Comparison of ENCODE assay signal across 26 cellular contexts in the genomic region with DNA sequence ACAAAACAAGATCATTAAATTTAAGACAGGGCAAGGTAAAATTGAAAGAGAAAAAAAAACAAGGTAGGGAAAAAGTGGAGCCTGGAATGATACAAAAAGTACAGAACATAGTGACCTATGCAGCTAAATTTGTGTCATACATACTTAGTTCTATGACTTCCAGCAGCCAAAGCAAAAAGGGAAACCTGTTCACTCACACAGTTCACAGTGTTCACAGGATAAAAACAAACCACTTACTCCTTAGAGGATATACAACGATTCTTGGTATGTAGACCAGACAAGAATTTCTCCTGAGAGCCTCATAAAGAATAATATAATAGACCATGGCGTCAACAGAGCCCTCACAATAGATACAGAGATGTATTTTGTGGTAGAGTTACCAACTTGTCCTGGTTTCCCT. TPM values are rescaled to one million over a fixed set of nuclear protein-coding genes. Genes with fewer than 3 reads are reported as not detected.
DNase-seq lines count a peak whose midpoint lies in the region; ATAC-seq and TF ChIP-seq lines count a peak whose summit lies in the region.
"Had no signal": no experiment of that assay in that cellular context is flagged by ENCODE, and none has a peak within 500 bp of the region (broad histone marks: within the 10 kb centered on the region; RNA-seq: fewer than 3 reads in every experiment).

No MANE protein-coding gene starts in this region.

- 72 to 74% methylated on average over 2 of the region's 2 CpGs for WGBS in GM23248 (ENCODE audit: low coverage in 1 of 2, low lambda C conversion rate in 2 of 2, missing lambda C conversion rate in 2 of 2), 2 experiments
- 72% methylated on average over 2 of the region's 2 CpGs for WGBS in smooth muscle cell (ENCODE audit: low lambda C conversion rate)
- 79% methylated on average over 2 of the region's 2 CpGs for WGBS in esophagus muscularis mucosa

- H3K4me1 ChIP-seq in GM23248 (ENCODE audit: insufficient read depth) (peaks cover 27% of the 10 kb centered on the region), smooth muscle cell (ENCODE audit: low read depth) (no peaks in the 10 kb centered on the region), esophagus muscularis mucosa (no peaks in the 10 kb centered on the region)

- H3K9me2 ChIP-seq in GM23248 (ENCODE audit: insufficient read depth): no peaks in the 10 kb centered on the region

- DNase-seq in GM23248 (no peak), chondrocyte (ENCODE audit: low spot score) (no peak), osteocyte (ENCODE audit: extremely low spot score, unreplicated experiment) (no peak), smooth muscle cell (lab: John Stamatoyannopoulos, UW; ENCODE audit: unreplicated experiment) (no peak), esophagus muscularis mucosa (ENCODE audit: extremely low spot score) (no peak), SW480 (ENCODE audit: low spot score) (no peak)
- no peak for DNase-seq in natural killer cell treated with Interleukin-12 subunit alpha and Interleukin-12 subunit beta and Interleukin-15 and Interleukin-18, amount 100 ng/mL, for 72 hours (ENCODE audit: low spot score)
- DNase-seq: CD4-positive, CD25-positive, alpha-beta regulatory T cell; DMS153; DND-41; HCEC 1CT; NCI-H1048; NCI-H1417; NCI-H1694; NCI-H2029 treated with DMSO at 0.1 percent for 48 hours; NCI-H446 treated with DMSO at 0.1 percent for 48 hours; NCI-H526; NCI-H82; NK-92 treated with Interleukin-12 subunit alpha and Interleukin-12 subunit beta, amount 100 ng/mL, for 24 hours; PC-3; Right ventricle myocardium superior had no signal

- H3K27ac Mint-ChIP-seq in chondrocyte (ENCODE audit: unreplicated experiment): peak overlapping the region; percentile 97
- peak overlapping the region; percentile 28 for H3K27ac Mint-ChIP-seq in osteocyte (ENCODE audit: unreplicated experiment)
- no peak overlapping the region for H3K27ac Mint-ChIP-seq in natural killer cell treated with Interleukin-12 subunit alpha and Interleukin-12 subunit beta and Interleukin-15 and Interleukin-18, amount 100 ng/mL, for 72 hours
- H3K27ac Mint-ChIP-seq: CD4-positive, CD25-positive, alpha-beta regulatory T cell had no signal

- TF ChIP-seq CTCF in chondrocyte (IDR thresholded peaks at IDR 0.05) (no peak), osteocyte (IDR thresholded peaks at IDR 0.05) (no peak), smooth muscle cell (IDR thresholded peaks at IDR 0.05; ENCODE audit: borderline replicate concordance, insufficient read depth, poor library complexity, severe bottlenecking) (no peak), esophagus muscularis mucosa (IDR thresholded peaks at IDR 0.05) (no peak)

- no peak for TF ChIP-seq EP300 in esophagus muscularis mucosa (IDR thresholded peaks at IDR 0.05)

- no peaks in the 10 kb centered on the region for H3K36me3 Mint-ChIP-seq in chondrocyte (ENCODE audit: low read depth)
- no peaks in the 10 kb centered on the region for H3K36me3 Mint-ChIP-seq in osteocyte (ENCODE audit: unreplicated experiment)
- no peaks in the 10 kb centered on the region for H3K36me3 Mint-ChIP-seq in natural killer cell treated with Interleukin-12 subunit alpha and Interleukin-12 subunit beta and Interleukin-15 and Interleukin-18, amount 100 ng/mL, for 72 hours

- ATAC-seq in natural killer cell treated with Interleukin-12 subunit alpha and Interleukin-12 subunit beta and Interleukin-15 and Interleukin-18, amount 100 ng/mL, for 72 hours: no peak
- ATAC-seq: PC-3 had no signal

- H4K20me1 ChIP-seq in GM23248 (ENCODE audit: insufficient read depth) (no peaks in the 10 kb centered on the region), smooth muscle cell (ENCODE audit: low read depth) (no peaks in the 10 kb centered on the region)

- H3F3A ChIP-seq in GM23248 (ENCODE audit: insufficient read depth) (0 out of 2 replicates have a peak, but pooled peaks cover 12% of the 10 kb centered on the region), smooth muscle cell (ENCODE audit: low read depth) (peaks cover 16% of the 10 kb centered on the region)

- TF ChIP-seq POLR2A in esophagus muscularis mucosa (IDR thresholded peaks at IDR 0.05; ENCODE audit: low read depth): no peak

- H3K4me3 ChIP-seq in GM23248 (no peak overlapping the region), smooth muscle cell (no peak overlapping the region), esophagus muscularis mucosa (no peak overlapping the region)

- no peaks in the 10 kb centered on the region for H3K9me3 ChIP-seq in GM23248 (ENCODE audit: low read depth)
- no peaks in the 10 kb centered on the region for H3K9me3 ChIP-seq in smooth muscle cell (replicated peaks; ENCODE audit: low read depth)
- no peaks in the 10 kb centered on the region for H3K9me3 ChIP-seq in esophagus muscularis mucosa

- H3K79me2 ChIP-seq in GM23248 (ENCODE audit: insufficient read depth): no peaks in the 10 kb centered on the region
- no peaks in the 10 kb centered on the region for H3K79me2 ChIP-seq in smooth muscle cell (ENCODE audit: low read depth)

- H3K9me3 Mint-ChIP-seq in chondrocyte (ENCODE audit: low read depth) (no peaks in the 10 kb centered on the region), osteocyte (ENCODE audit: unreplicated experiment) (no peaks in the 10 kb centered on the region)
- no peaks in the 10 kb centered on the region for H3K9me3 Mint-ChIP-seq in natural killer cell treated with Interleukin-12 subunit alpha and Interleukin-12 subunit beta and Interleukin-15 and Interleukin-18, amount 100 ng/mL, for 72 hours
- H3K9me3 Mint-ChIP-seq: CD4-positive, CD25-positive, alpha-beta regulatory T cell; IgD-negative memory B cell had no signal

- H3K27me3 ChIP-seq in GM23248 (replicated peaks; ENCODE audit: insufficient read depth): no peaks in the 10 kb centered on the region
- no peaks in the 10 kb centered on the region for H3K27me3 ChIP-seq in smooth muscle cell (ENCODE audit: low read depth)
- H3K27me3 ChIP-seq in esophagus muscularis mucosa: no peaks in the 10 kb centered on the region

- H3K27me3 Mint-ChIP-seq in chondrocyte (ENCODE audit: low read depth) (no peaks in the 10 kb centered on the region), osteocyte (ENCODE audit: unreplicated experiment) (no peaks in the 10 kb centered on the region)
- no peaks in the 10 kb centered on the region for H3K27me3 Mint-ChIP-seq in natural killer cell treated with Interleukin-12 subunit alpha and Interleukin-12 subunit beta and Interleukin-15 and Interleukin-18, amount 100 ng/mL, for 72 hours
- H3K27me3 Mint-ChIP-seq: CD4-positive, CD25-positive, alpha-beta regulatory T cell; IgD-negative memory B cell had no signal

- H3K9ac ChIP-seq in GM23248 (no peak overlapping the region), smooth muscle cell (ENCODE audit: low read depth) (no peak overlapping the region)
- H3K9ac ChIP-seq: KMS-11 had no signal

- in situ Hi-C loops in GM23248 (cut with MboI): no loop called here

- H2AFZ ChIP-seq in GM23248 (no peak overlapping the region), smooth muscle cell (ENCODE audit: low read depth) (no peak overlapping the region)

- H3K4me3 Mint-ChIP-seq in chondrocyte (ENCODE audit: unreplicated experiment) (no peak overlapping the region), osteocyte (ENCODE audit: unreplicated experiment) (no peak overlapping the region)
- no peak overlapping the region for H3K4me3 Mint-ChIP-seq in natural killer cell treated with Interleukin-12 subunit alpha and Interleukin-12 subunit beta and Interleukin-15 and Interleukin-18, amount 100 ng/mL, for 72 hours
- H3K4me3 Mint-ChIP-seq: CD4-positive, CD25-positive, alpha-beta regulatory T cell; IgD-negative memory B cell had no signal

- no peaks in the 10 kb centered on the region for H3K36me3 ChIP-seq in GM23248 (ENCODE audit: low read depth)
- H3K36me3 ChIP-seq in smooth muscle cell (ENCODE audit: low read depth): no peaks in the 10 kb centered on the region
- no peaks in the 10 kb centered on the region for H3K36me3 ChIP-seq in esophagus muscularis mucosa

- H3K4me2 ChIP-seq in GM23248 (ENCODE audit: unreplicated experiment): peak overlapping the region; percentile 12
- no peak overlapping the region for H3K4me2 ChIP-seq in smooth muscle cell
- H3K4me2 ChIP-seq: KMS-11 had no signal

- H3K27ac ChIP-seq in GM23248 (no peak overlapping the region), smooth muscle cell (ENCODE audit: low read depth) (peak overlapping the region; percentile 47), esophagus muscularis mucosa (replicated peaks in 1 of 4) (no peak overlapping the region)
- H3K27ac ChIP-seq: KMS-11 had no signal

- peaks cover 66% of the 10 kb centered on the region for H3K4me1 Mint-ChIP-seq in chondrocyte (ENCODE audit: low read depth)
- peaks cover 24% of the 10 kb centered on the region for H3K4me1 Mint-ChIP-seq in osteocyte (ENCODE audit: unreplicated experiment)
- H3K4me1 Mint-ChIP-seq in natural killer cell treated with Interleukin-12 subunit alpha and Interleukin-12 subunit beta and Interleukin-15 and Interleukin-18, amount 100 ng/mL, for 72 hours (ENCODE audit: low read depth in 2 of 2): peaks cover 0 to 5% of the 10 kb centered on the region in 2 donors

- intact Hi-C loops in esophagus muscularis mucosa (cut with DNase I): no loop called here

RNA-seq across cellular contexts. Expression of gene COA7, which starts 27.5 kb away (rescaled TPM):
- 5.1 and 6.9 TPM in 2 replicates for total RNA-seq in GM23248 (2014; rRNA removed; shearing (Covaris generic))
- polyA plus RNA-seq in GM23248 (2016; fragmentation: Nextera tagmentation; extraction: Ambion mirVana) (12.1 and 12.9 TPM in 2 replicates), smooth muscle cell (6.3 and 7.3 TPM in 2 replicates)
- total RNA-seq in chondrocyte (23.7 to 24.1 TPM (median 23.8 TPM) in 3 replicates), osteocyte (25.7 and 27.7 TPM in 2 replicates), smooth muscle cell (3.7 and 4.4 TPM in 2 replicates), esophagus muscularis mucosa (1 to 10 TPM; 8.3 to 9.7 (median 9.2) TPM)
- total RNA-seq in natural killer cell treated with Interleukin-12 subunit alpha and Interleukin-12 subunit beta and Interleukin-15 and Interleukin-18, amount 100 ng/mL, for 72 hours: 10 to 100 TPM; 18.8 to 39.9 TPM

RNA-seq across cellular contexts. Expression of gene SHISAL2A, which starts 37.6 kb away (rescaled TPM):
- total RNA-seq in GM23248 (2014; rRNA removed; shearing (Covaris generic)): not detected in 2 replicates
- polyA plus RNA-seq in GM23248 (2016; fragmentation: Nextera tagmentation; extraction: Ambion mirVana) (not detected in 2 replicates), smooth muscle cell (0.66 and 0.98 TPM in 2 replicates)
- total RNA-seq in chondrocyte (0.24 TPM in 1 of 3 replicates, not detected in the others), osteocyte (not detected in 2 replicates), smooth muscle cell (2.3 TPM in 1 of 2 replicates, not detected in the other), esophagus muscularis mucosa (under 1 TPM in 2 of 4 donors, not detected in 2; 0.17 to 0.57 TPM)
- total RNA-seq in natural killer cell treated with Interleukin-12 subunit alpha and Interleukin-12 subunit beta and Interleukin-15 and Interleukin-18, amount 100 ng/mL, for 72 hours: 1 to 10 TPM; 2.8 to 5.3 TPM
- total RNA-seq: PC-3, Right ventricle myocardium superior, RPMI7951, SK-MEL-5 had no signal
- polyA plus RNA-seq: BJ had no signal

RNA-seq across cellular contexts. Expression of gene ZYG11B, which starts 55.7 kb away (rescaled TPM):
- total RNA-seq in GM23248 (2014; rRNA removed; shearing (Covaris generic)): 56.1 and 57.9 TPM in 2 replicates
- polyA plus RNA-seq in GM23248 (2016; fragmentation: Nextera tagmentation; extraction: Ambion mirVana) (15.1 and 16.1 TPM in 2 replicates), smooth muscle cell (8.8 and 9.1 TPM in 2 replicates)
- total RNA-seq in chondrocyte (36.3 to 42.1 TPM (median 38.3 TPM) in 3 replicates), osteocyte (34.3 and 37.1 TPM in 2 replicates), smooth muscle cell (36.0 and 39.7 TPM in 2 replicates), esophagus muscularis mucosa (10 to 100 TPM; 42.1 to 72.2 (median 52.2) TPM)
- 1 to 10 TPM; 5.8 to 8.3 TPM for total RNA-seq in natural killer cell treated with Interleukin-12 subunit alpha and Interleukin-12 subunit beta and Interleukin-15 and Interleukin-18, amount 100 ng/mL, for 72 hours

Comparison
In these comparisons a context has a peak if more than half of its experiments do, and no peak if none do; other contexts are left out.
1. H3K27ac Mint-ChIP-seq: peak in chondrocyte (single experiment) and osteocyte (single experiment); none in natural killer cell treated with Interleukin-12 subunit alpha and Interleukin-12 subunit beta and Interleukin-15 and Interleukin-18, amount 100 ng/mL, for 72 hours (0 of 2).